ENCODE assay signal across 14 cellular contexts in the genomic region with DNA sequence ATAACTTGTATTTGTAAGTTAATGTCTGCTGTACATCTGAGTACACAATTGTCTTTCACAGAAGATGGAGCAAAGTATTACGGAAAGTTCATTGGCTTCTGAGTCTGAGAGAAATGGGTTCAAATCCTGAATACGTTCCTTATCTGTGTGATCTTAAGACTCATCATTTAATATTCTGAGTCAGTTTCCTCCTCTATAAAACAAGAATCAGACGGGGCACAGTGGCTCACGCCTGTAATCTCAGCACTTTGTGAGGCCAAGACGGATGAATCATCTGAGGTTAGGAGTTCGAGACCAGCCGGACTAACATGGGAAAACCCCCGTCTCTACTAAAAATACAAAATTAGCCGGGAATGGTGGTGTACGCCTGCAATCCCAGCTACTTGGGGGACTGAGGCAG. TPM values are rescaled to one million over a fixed set of nuclear protein-coding genes. Genes with fewer than 3 reads are reported as not detected.
DNase-seq lines count a peak whose midpoint lies in the region; ATAC-seq and TF ChIP-seq lines count a peak whose summit lies in the region.
"Had no signal": no experiment of that assay in that cellular context is flagged by ENCODE, and none has a peak within 500 bp of the region (broad histone marks: within the 10 kb centered on the region; RNA-seq: fewer than 3 reads in every experiment).

No MANE protein-coding gene starts in this region.

- H3K4me3 ChIP-seq in fibroblast of the aortic adventitia (ENCODE audit: low read depth, low read length) = no peak overlapping the region
- H3K4me3 ChIP-seq: BLaER1 treated with 17β-estradiol and CSF1 and Interleukin-3, amounts not matched to agents 10 nM and 100 nM had no signal

- H3K4me1 Mint-ChIP-seq in HFFc6 (ENCODE audit: low read depth) (peaks cover 87% of the 10 kb centered on the region), WTC11 (peaks cover 23% of the 10 kb centered on the region)
- H3K4me1 Mint-ChIP-seq: activated CD4-positive, alpha-beta memory T cell treated with anti-CD3 and anti-CD28 coated beads, Interleukin-2, amount 10 ng/mL, durations not matched to agents 7 days and 5 days; IgD-negative memory B cell; stimulated activated naive B cell treated with anti-CD40 and anti-IgM and Interleukin-4, amounts not matched to agents 10 μg/mL and 1 μg/mL and 100 μg/mL, for 72 hours had no signal

- no peak for ATAC-seq in WTC11
- ATAC-seq in GM18517 (IDR thresholded peaks at IDR 0.05; ENCODE audit: unreplicated experiment) = no peak
- ATAC-seq: stimulated activated naive B cell treated with anti-CD40 and anti-IgM and Interleukin-4, amounts not matched to agents 10 μg/mL and 1 μg/mL and 100 μg/mL, for 72 hours had no signal

- no peaks in the 10 kb centered on the region for H3K27me3 Mint-ChIP-seq in HFFc6 (ENCODE audit: insufficient read depth)
- no peaks in the 10 kb centered on the region for H3K27me3 Mint-ChIP-seq in WTC11 (ENCODE audit: low read depth)
- H3K27me3 Mint-ChIP-seq: activated CD4-positive, alpha-beta memory T cell treated with anti-CD3 and anti-CD28 coated beads, Interleukin-2, amount 10 ng/mL, durations not matched to agents 7 days and 5 days; stimulated activated naive B cell treated with anti-CD40 and anti-IgM and Interleukin-4, amounts not matched to agents 10 μg/mL and 1 μg/mL and 100 μg/mL, for 72 hours had no signal

- POLR2A ChIA-PET in WTC11 (lab: Charles Lee) = no interaction called here

- TF ChIP-seq CTCF in HFFc6 (IDR thresholded peaks at IDR 0.05) (no peak), WTC11 (IDR thresholded peaks at IDR 0.05) (no peak), fibroblast of the aortic adventitia (IDR thresholded peaks at IDR 0.05; ENCODE audit: insufficient read depth, low read length) (no peak)

- peak overlapping the region; percentile 83 for H3K4me3 Mint-ChIP-seq in HFFc6
- no peak overlapping the region for H3K4me3 Mint-ChIP-seq in WTC11
- H3K4me3 Mint-ChIP-seq: activated CD4-positive, alpha-beta memory T cell treated with anti-CD3 and anti-CD28 coated beads, Interleukin-2, amount 10 ng/mL, durations not matched to agents 7 days and 5 days; IgD-negative memory B cell; stimulated activated naive B cell treated with anti-CD40 and anti-IgM and Interleukin-4, amounts not matched to agents 10 μg/mL and 1 μg/mL and 100 μg/mL, for 72 hours had no signal

- no peaks in the 10 kb centered on the region for H3K9me3 Mint-ChIP-seq in HFFc6
- H3K9me3 Mint-ChIP-seq in WTC11 = 0 out of 2 replicates have a peak, but pooled peaks cover 4% of the 10 kb centered on the region
- H3K9me3 Mint-ChIP-seq: activated CD4-positive, alpha-beta memory T cell treated with anti-CD3 and anti-CD28 coated beads, Interleukin-2, amount 10 ng/mL, durations not matched to agents 7 days and 5 days; stimulated activated naive B cell treated with anti-CD40 and anti-IgM and Interleukin-4, amounts not matched to agents 10 μg/mL and 1 μg/mL and 100 μg/mL, for 72 hours had no signal

- CTCF ChIA-PET in WTC11 (lab: Charles Lee) = no interaction called here

- DNase-seq in HFFc6 = peak; percentile 79
- DNase-seq in WTC11 (ENCODE audit: low spot score) = no peak
- DNase-seq in fibroblast of the aortic adventitia (ENCODE audit: low read depth) = peak; percentile 53
- peak; percentile 55 for DNase-seq in pulmonary artery endothelial cell (ENCODE audit: low read depth, low spot score)
- DNase-seq in activated gamma-delta T cell (lab: John Stamatoyannopoulos, UW) = no peak
- DNase-seq in HuH-7.5 (ENCODE audit: low spot score) = no peak
- no peak for DNase-seq in activated CD4-positive, alpha-beta T cell treated with anti-CD3 and anti-CD28 coated beads for 48 hours
- DNase-seq: activated CD4-positive, alpha-beta memory T cell treated with anti-CD3 and anti-CD28 coated beads, Interleukin-2, amount 10 ng/mL, durations not matched to agents 7 days and 5 days; NCI-H1105 treated with DMSO at 0.1 percent for 48 hours; NCI-H2227 treated with DMSO at 0.1 percent for 48 hours; stimulated activated naive B cell treated with anti-CD40 and anti-IgM and Interleukin-4, amounts not matched to agents 10 μg/mL and 1 μg/mL and 100 μg/mL, for 72 hours had no signal

- peak overlapping the region; percentile 78 for H3K27ac Mint-ChIP-seq in HFFc6
- H3K27ac Mint-ChIP-seq in WTC11 = 0 out of 2 replicates have a peak overlapping the region, but pooled peaks have one; percentile 17
- H3K27ac Mint-ChIP-seq: activated CD4-positive, alpha-beta memory T cell treated with anti-CD3 and anti-CD28 coated beads, Interleukin-2, amount 10 ng/mL, durations not matched to agents 7 days and 5 days; IgD-negative memory B cell; stimulated activated naive B cell treated with anti-CD40 and anti-IgM and Interleukin-4, amounts not matched to agents 10 μg/mL and 1 μg/mL and 100 μg/mL, for 72 hours had no signal

- H3K36me3 Mint-ChIP-seq in HFFc6 (ENCODE audit: low read depth) (peaks cover 17% of the 10 kb centered on the region), WTC11 (no peaks in the 10 kb centered on the region)
- H3K36me3 Mint-ChIP-seq: IgD-negative memory B cell; stimulated activated naive B cell treated with anti-CD40 and anti-IgM and Interleukin-4, amounts not matched to agents 10 μg/mL and 1 μg/mL and 100 μg/mL, for 72 hours had no signal

TF ChIP-seq in WTC11, 78 proteins besides CTCF, POLR2A, EP300 and RAD21 (continues in another document):
- no peak for TF ChIP-seq GRHL2 (CRISPR knock-in tag; IDR thresholded peaks at IDR 0.05; ENCODE audit: insufficient replicate concordance, severe bottlenecking)
- no peak for TF ChIP-seq ZNF317 (CRISPR knock-in tag; IDR thresholded peaks at IDR 0.05; ENCODE audit: borderline replicate concordance, low read depth)
- TF ChIP-seq AFF4 (CRISPR knock-in tag; IDR thresholded peaks at IDR 0.05; ENCODE audit: borderline replicate concordance) = no peak
- TF ChIP-seq E2F1 (CRISPR knock-in tag; IDR thresholded peaks at IDR 0.05) = no peak
- no peak for TF ChIP-seq FOXK1 (CRISPR knock-in tag; IDR thresholded peaks at IDR 0.05)
- no peak for TF ChIP-seq ZNF671 (CRISPR knock-in tag; IDR thresholded peaks at IDR 0.05)

RNA-seq across cellular contexts. Expression of gene APBB2, which starts 57.8 kb away (rescaled TPM):
- total RNA-seq in HFFc6 (2021; fragmentation: NEBNext Ultra II Directional; extraction: Animal tissue kit (Norgen Biotek cat#: 25700)) = 10 to 100 TPM; 32.4 to 45.5 (median 35.8) TPM
- total RNA-seq in WTC11 (2021) = 43.2 to 49.0 TPM (median 48.5 TPM) in 3 replicates
- 41.5 and 75.8 TPM in 2 replicates for total RNA-seq in fibroblast of the aortic adventitia (ENCODE audit: low replicate concordance)
- 138 and 142 TPM in 2 replicates for total RNA-seq in pulmonary artery endothelial cell

Comparison
In these comparisons a context has a peak if more than half of its experiments do, and no peak if none do; other contexts are left out.
1. DNase-seq: peak in HFFc6 (single experiment), fibroblast of the aortic adventitia (single experiment) and pulmonary artery endothelial cell (single experiment); none in WTC11 (single experiment), activated gamma-delta T cell (single experiment), HuH-7.5 (single experiment) and activated CD4-positive, alpha-beta T cell treated with anti-CD3 and anti-CD28 coated beads for 48 hours (single experiment).